In genomic region chr2:98713332-98714015, GRCh38 we compare ENCODE assay signal across 13 cellular contexts. TPM values are rescaled to one million over a fixed set of nuclear protein-coding genes. Genes with fewer than 3 reads are reported as not detected.
A peak's percentile ranks its signal among the peaks of the same experiment; 100 is the strongest.
DNase-seq lines count a peak whose midpoint lies in the region; ATAC-seq and TF ChIP-seq lines count a peak whose summit lies in the region.
"Had no signal": no experiment of that assay in that cellular context is flagged by ENCODE, and none has a peak within 500 bp of the region (broad histone marks: within the 10 kb centered on the region; RNA-seq: fewer than 3 reads in every experiment).

No MANE protein-coding gene starts in this region.

- H3K27me3 Mint-ChIP-seq in activated naive CD4-positive, alpha-beta T cell treated with anti-CD3 and anti-CD28 coated beads for 36 hours (ENCODE audit: low read depth) = no peaks in the 10 kb centered on the region

- H3K27ac Mint-ChIP-seq in activated naive CD4-positive, alpha-beta T cell treated with anti-CD3 and anti-CD28 coated beads for 36 hours = peak overlapping the region; percentile 12

- no peaks in the 10 kb centered on the region for H3K9me3 ChIP-seq in mammary epithelial cell (replicated peaks; ENCODE audit: insufficient read depth, low read length)
- H3K9me3 ChIP-seq: ascending aorta, neutrophil, upper lobe of left lung had no signal

- no peaks in the 10 kb centered on the region for H3K27me3 ChIP-seq in mammary epithelial cell (ENCODE audit: insufficient read depth, low read length)
- H3K27me3 ChIP-seq: ascending aorta, neutrophil, upper lobe of left lung had no signal

- in situ Hi-C loops in mammary epithelial cell (cut with MboI; ENCODE audit: low sequenced_read_pairs in 2 of 2) = no loop called here

- dilution Hi-C loops in mammary epithelial cell (cut with HindIII; ENCODE audit: low sequenced_read_pairs) = no loop called here

- no peak overlapping the region for H3K4me3 Mint-ChIP-seq in activated naive CD4-positive, alpha-beta T cell treated with anti-CD3 and anti-CD28 coated beads for 36 hours

- CTCF ChIA-PET in activated naive CD4-positive, alpha-beta T cell treated with anti-CD3 and anti-CD28 coated beads for 36 hours (lab: Charles Lee) = interaction anchor here (1.1 kb wide), 1 partner anchor 10 kb away, joined by 5 read pairs; no protein-coding TSS in a partner anchor
- CTCF ChIA-PET in mammary epithelial cell (lab: Charles Lee; ENCODE audit: low non-redundant PET) = no interaction called here

- H3K36me3 ChIP-seq in mammary epithelial cell (ENCODE audit: insufficient read depth, low read length) = no peaks in the 10 kb centered on the region
- H3K36me3 ChIP-seq: ascending aorta had no signal

- peak; percentile 79 for ATAC-seq in GM21737 (IDR thresholded peaks at IDR 0.05; ENCODE audit: unreplicated experiment)
- peak; percentile 83 for ATAC-seq in HG03432 (IDR thresholded peaks at IDR 0.05; ENCODE audit: unreplicated experiment)

- no peaks in the 10 kb centered on the region for H4K20me1 ChIP-seq in mammary epithelial cell (ENCODE audit: insufficient read depth, low read length)

- no peaks in the 10 kb centered on the region for H3K9me3 Mint-ChIP-seq in activated naive CD4-positive, alpha-beta T cell treated with anti-CD3 and anti-CD28 coated beads for 36 hours

- H3K36me3 Mint-ChIP-seq in activated naive CD4-positive, alpha-beta T cell treated with anti-CD3 and anti-CD28 coated beads for 36 hours (ENCODE audit: low read depth) = peaks cover 15% of the 10 kb centered on the region

- H3K4me1 Mint-ChIP-seq in activated naive CD4-positive, alpha-beta T cell treated with anti-CD3 and anti-CD28 coated beads for 36 hours (ENCODE audit: low read depth) = peaks cover 94% of the 10 kb centered on the region

- H3K27ac ChIP-seq in mammary epithelial cell (ENCODE audit: insufficient read depth, low read depth, low read length) = no peak overlapping the region
- H3K27ac ChIP-seq: ascending aorta, upper lobe of left lung had no signal

- WGBS in mammary epithelial cell (ENCODE audit: low coverage, missing lambda C conversion rate) = 93% methylated on average over 3 of the region's 4 CpGs

- TF ChIP-seq CTCF in mammary epithelial cell (conservative IDR thresholded peaks at IDR 0.05 in 1 of 2, IDR thresholded peaks at IDR 0.05 in 1 of 2; ENCODE audit: extremely low read depth in 1 of 2, insufficient read depth in 1 of 2, low read depth in 1 of 2, low read length in 2 of 2) = no peak

- no peaks in the 10 kb centered on the region for H3K79me2 ChIP-seq in mammary epithelial cell (ENCODE audit: insufficient read depth, low read length)

- H3K9ac ChIP-seq in mammary epithelial cell (ENCODE audit: insufficient read depth, low read length) = no peak overlapping the region

- H3K4me3 ChIP-seq in mammary epithelial cell (replicated peaks in 1 of 3; ENCODE audit: insufficient read depth in 1 of 3, low read depth in 2 of 3, low read length in 3 of 3) = no peak overlapping the region
- H3K4me3 ChIP-seq: ascending aorta, upper lobe of left lung had no signal

- no peak overlapping the region for H3K4me2 ChIP-seq in mammary epithelial cell (ENCODE audit: insufficient read depth, low read depth, low read length)

- no peak for DNase-seq in activated naive CD4-positive, alpha-beta T cell treated with anti-CD3 and anti-CD28 coated beads for 36 hours
- DNase-seq in activated naive CD4-positive, alpha-beta T cell treated with Interleukin-2 at 50 U/mL for 16 hours = no peak
- DNase-seq in NCI-H2171 (lab: John Stamatoyannopoulos, UW) (no peak), OCI-M1 (lab: John Stamatoyannopoulos, UW) (no peak), mammary epithelial cell (no peak), putamen (ENCODE audit: low spot score) (no peak)
- DNase-seq: activated CD4-positive, alpha-beta T cell treated with anti-CD3 and anti-CD28 coated beads for 4 hours; NCI-H187 treated with DMSO at 0.1 percent for 48 hours had no signal

- H2AFZ ChIP-seq in mammary epithelial cell (ENCODE audit: low read depth, low read length) = no peak overlapping the region

- intact Hi-C loops in activated naive CD4-positive, alpha-beta T cell treated with anti-CD3 and anti-CD28 coated beads for 36 hours (cut with micrococcal nuclease) = loop anchor here (5.0 kb wide), 1 partner anchor 124 kb away; no protein-coding TSS in a partner anchor
- intact Hi-C loops in mammary epithelial cell (cut with micrococcal nuclease) = no loop called here

- BruUV-seq in mammary epithelial cell (replicated peaks; lab: Mats Ljungman, UMichigan) = no TSS peak

- H3K4me1 ChIP-seq in mammary epithelial cell (ENCODE audit: insufficient read depth, low read length) = no peaks in the 10 kb centered on the region

RNA-seq across cellular contexts. Expression of gene MGAT4A, which starts 17.5 kb away (rescaled TPM):
- 10 to 100 TPM; 85.5 to 87.5 TPM for total RNA-seq in activated naive CD4-positive, alpha-beta T cell treated with anti-CD3 and anti-CD28 coated beads for 36 hours
- 1 to 10 TPM; 2.0 to 4.3 TPM for total RNA-seq in mammary epithelial cell
- 0.79 TPM for polyA plus RNA-seq in mammary epithelial cell
- 2.3 TPM for polyA minus RNA-seq in mammary epithelial cell

Comparison
In these comparisons a context has a peak if more than half of its experiments do, and no peak if none do; other contexts are left out.
1. RNA of gene MGAT4A, which starts 17.5 kb away (total RNA-seq): 85.5 to 87.5 TPM in activated naive CD4-positive, alpha-beta T cell treated with anti-CD3 and anti-CD28 coated beads for 36 hours; 2.0 to 4.3 TPM in mammary epithelial cell; every median in the first group is over 10 times any median in the second.